ENCODE assay signal across 1 cellular context in the genomic region with DNA sequence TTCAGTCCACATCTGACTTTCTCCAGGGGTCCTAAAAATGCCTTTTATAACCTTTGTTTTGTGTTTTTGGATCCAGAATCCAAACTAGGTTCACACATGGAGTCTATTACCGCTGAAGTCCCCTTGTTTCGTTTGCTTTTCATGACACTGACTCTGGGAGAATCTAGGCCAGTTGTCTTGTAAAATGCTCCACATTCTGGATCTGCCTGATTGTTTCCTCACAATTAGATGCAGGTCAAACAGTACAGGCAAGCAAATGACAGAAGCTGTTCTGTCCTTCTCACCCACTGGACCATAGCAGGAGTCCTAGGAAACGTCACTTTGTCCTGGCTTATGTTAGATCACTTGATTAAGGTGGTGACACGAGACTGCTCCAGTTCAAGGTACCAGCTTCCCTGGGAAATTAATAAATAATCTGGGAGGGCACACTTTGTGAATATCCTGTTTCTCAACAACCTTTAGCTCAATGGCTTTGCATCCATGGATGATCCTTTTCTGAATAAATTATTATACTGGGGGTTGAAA.
TF ChIP-seq lines count a peak whose summit lies in the region.

No MANE protein-coding gene starts in this region.

TF ChIP-seq in IMR-90, 13 proteins besides CTCF, POLR2A, EP300 and RAD21:
- TF ChIP-seq, protein P1, sequence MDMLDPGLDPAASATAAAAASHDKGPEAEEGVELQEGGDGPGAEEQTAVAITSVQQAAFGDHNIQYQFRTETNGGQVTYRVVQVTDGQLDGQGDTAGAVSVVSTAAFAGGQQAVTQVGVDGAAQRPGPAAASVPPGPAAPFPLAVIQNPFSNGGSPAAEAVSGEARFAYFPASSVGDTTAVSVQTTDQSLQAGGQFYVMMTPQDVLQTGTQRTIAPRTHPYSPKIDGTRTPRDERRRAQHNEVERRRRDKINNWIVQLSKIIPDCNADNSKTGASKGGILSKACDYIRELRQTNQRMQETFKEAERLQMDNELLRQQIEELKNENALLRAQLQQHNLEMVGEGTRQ (IDR thresholded peaks at IDR 0.05; ENCODE audit: low read depth, low read length) = no peak
- TF ChIP-seq BHLHE40 (IDR thresholded peaks at IDR 0.05; ENCODE audit: low read depth, low read length) = no peak
- no peak for TF ChIP-seq CEBPB (IDR thresholded peaks at IDR 0.05; ENCODE audit: low read depth, low read length)
- TF ChIP-seq MAFK (IDR thresholded peaks at IDR 0.05; ENCODE audit: low read depth, low read length) = no peak
- no peak for TF ChIP-seq RFX5 (IDR thresholded peaks at IDR 0.05; ENCODE audit: low read depth, low read length)
- no peak for TF ChIP-seq FOS (IDR thresholded peaks at IDR 0.05; ENCODE audit: low read depth, low read length)
- no peak for TF ChIP-seq CHD1 (IDR thresholded peaks at IDR 0.05; ENCODE audit: low read depth, low read length)
